Comparison of ENCODE assay signal across 30 cellular contexts in genomic region chr5:79122963-79123362, GRCh38. TPM values are rescaled to one million over a fixed set of nuclear protein-coding genes. Genes with fewer than 3 reads are reported as not detected.
DNase-seq lines count a peak whose midpoint lies in the region; ATAC-seq, FAIRE-seq and TF ChIP-seq lines count a peak whose summit lies in the region.
"Had no signal": no experiment of that assay in that cellular context is flagged by ENCODE, and none has a peak within 500 bp of the region (broad histone marks: within the 10 kb centered on the region; RNA-seq: fewer than 3 reads in every experiment).

No MANE protein-coding gene starts in this region.

- H3K27me3 ChIP-seq in right lobe of liver = no peaks in the 10 kb centered on the region
- no peaks in the 10 kb centered on the region for H3K27me3 ChIP-seq in HepG2 (ENCODE audit: control insufficient read depth in 1 of 2, insufficient read depth in 2 of 2, low read length in 2 of 2)
- H3K27me3 ChIP-seq: spleen, stomach, uterus had no signal

- TF ChIP-seq EP300 in HepG2 (IDR thresholded peaks at IDR 0.05; ENCODE audit: low read depth in 2 of 2, low read length in 2 of 2) (no peak), HepG2 (CRISPR knock-in tag; IDR thresholded peaks at IDR 0.05; ENCODE audit: borderline replicate concordance) (no peak)

- no peaks in the 10 kb centered on the region for H4K20me1 ChIP-seq in HepG2 (ENCODE audit: insufficient read depth, low read length)

- no peaks in the 10 kb centered on the region for H3K79me2 ChIP-seq in HepG2 (ENCODE audit: insufficient read depth, low read length)

- H3K4me3 Mint-ChIP-seq in central memory CD8-positive, alpha-beta T cell = no peak overlapping the region
- H3K4me3 Mint-ChIP-seq: activated T-cell treated with anti-CD3 and anti-CD28 coated beads, Interleukin-2, amount 50 U/mL, for 24 hours; naive B cell; T-helper 17 cell had no signal

- POLR2A ChIA-PET in HepG2 (lab: Yijun Ruan, JAX) = no interaction called here

- TF ChIP-seq RAD21 in HepG2 (CRISPR knock-in tag; IDR thresholded peaks at IDR 0.05) = no peak

- TF ChIP-seq POLR2A in right lobe of liver (IDR thresholded peaks at IDR 0.05) (no peak), HepG2 (IDR thresholded peaks at IDR 0.05; ENCODE audit: insufficient read depth in 1 of 2, low read depth in 2 of 2, low read length in 2 of 2) (no peak)

- peak overlapping the region; percentile 32 for H3K27ac Mint-ChIP-seq in central memory CD8-positive, alpha-beta T cell (ENCODE audit: low read depth)
- H3K27ac Mint-ChIP-seq: activated T-cell treated with anti-CD3 and anti-CD28 coated beads, Interleukin-2, amount 50 U/mL, for 24 hours; naive B cell; T-helper 17 cell had no signal

- H3K36me3 ChIP-seq in right lobe of liver = peaks cover 0 to 100% (median 22%) of the 10 kb centered on the region in 4 donors
- no peaks in the 10 kb centered on the region for H3K36me3 ChIP-seq in HepG2 (replicated peaks in 1 of 2; ENCODE audit: control insufficient read depth in 1 of 2, insufficient read depth in 2 of 2, low read length in 2 of 2)
- H3K36me3 ChIP-seq: spleen, uterus had no signal

- TF ChIP-seq CTCF in right lobe of liver (IDR thresholded peaks at IDR 0.05) (no peak), HepG2 (CRISPR knock-in tag; IDR thresholded peaks at IDR 0.05) (no peak)

- H3K4me1 Mint-ChIP-seq in central memory CD8-positive, alpha-beta T cell = no peaks in the 10 kb centered on the region
- H3K4me1 Mint-ChIP-seq: naive B cell, T-helper 17 cell had no signal

- no peak for FAIRE-seq in HepG2 (lab: Jason Lieb, UNC)

- H3K9me3 Mint-ChIP-seq in central memory CD8-positive, alpha-beta T cell = no peaks in the 10 kb centered on the region
- H3K9me3 Mint-ChIP-seq: activated T-cell treated with anti-CD3 and anti-CD28 coated beads, Interleukin-2, amount 50 U/mL, for 24 hours; naive B cell had no signal

- no peak overlapping the region for H3K9ac ChIP-seq in HepG2 (ENCODE audit: insufficient read depth, low read depth, low read length)

- in situ Hi-C loops in HepG2 (cut with HindIII; ENCODE audit: extremely low pct_ligation_motif_present, low pct_unique_long_range_greater_than_20kb) = no loop called here

- no peak overlapping the region for H3K27ac ChIP-seq in right lobe of liver
- no peak overlapping the region for H3K27ac ChIP-seq in HepG2 (ENCODE audit: extremely low read length, insufficient read depth, low read length)
- H3K27ac ChIP-seq: SK-N-MC, spleen, stomach, uterus had no signal

- H2AFZ ChIP-seq in HepG2 (ENCODE audit: low read length) = no peak overlapping the region

- no peaks in the 10 kb centered on the region for H3K36me3 Mint-ChIP-seq in central memory CD8-positive, alpha-beta T cell (ENCODE audit: insufficient read depth)
- H3K36me3 Mint-ChIP-seq: naive B cell had no signal

- ATAC-seq in right lobe of liver = peak in 3 of 4 donors; percentile 0 to 19 (median 15)
- no peak for ATAC-seq in HepG2
- no peak for ATAC-seq in central memory CD8-positive, alpha-beta T cell (replicated peaks; ENCODE audit: extremely low read depth, poor library complexity, severe bottlenecking)
- ATAC-seq in stimulated activated naive CD8-positive, alpha-beta T cell treated with anti-CD3 and anti-CD28 coated beads, Interleukin-15, Interleukin-2, amounts not matched to agents 100 U/mL and 50 U/mL, for 24 hours = no peak
- ATAC-seq: right cardiac atrium, T-helper 17 cell had no signal

- no peak overlapping the region for H3K4me2 ChIP-seq in HepG2 (ENCODE audit: low read depth, low read length)

- DNase-seq in right lobe of liver = no peak
- DNase-seq in HepG2 (ENCODE audit: low spot score) = no peak
- peak; percentile 51 for DNase-seq in NOMO-1 treated with DMSO at 0.1 percent for 48 hours (lab: John Stamatoyannopoulos, UW; ENCODE audit: unreplicated experiment)
- no peak for DNase-seq in central memory CD8-positive, alpha-beta T cell (ENCODE audit: low spot score in 2 of 2)
- no peak for DNase-seq in C1 segment of cervical spinal cord (lab: John Stamatoyannopoulos, UW)
- no peak for DNase-seq in stimulated activated CD4-positive, alpha-beta T cell treated with anti-CD3 and anti-CD28 coated beads, Interleukin-15, amount 100 ng/mL, for 24 hours
- DNase-seq in stimulated activated naive CD8-positive, alpha-beta T cell treated with anti-CD3 and anti-CD28 coated beads, Interleukin-15, Interleukin-2, amounts not matched to agents 100 U/mL and 50 U/mL, for 24 hours = no peak
- DNase-seq: activated naive CD4-positive, alpha-beta T cell; activated T-cell treated with anti-CD3 and anti-CD28 coated beads, Interleukin-2, amount 50 U/mL, for 24 hours; caudate nucleus; cortex of kidney; DMS79 treated with DMSO at 0.1 percent for 48 hours; effector memory CD4-positive, alpha-beta T cell; GDM1; glutamatergic neuron; HCEC 1CT; KG1; MM.1S; naive B cell; NCI-H187 treated with DMSO at 0.1 percent for 48 hours; NCI-H69; right cardiac atrium; RPMI8226; spleen; stimulated activated CD8-positive, alpha-beta memory T cell treated with anti-CD3 and anti-CD28 coated beads, Interleukin-4, amount 100 ng/mL, for 48 hours; stomach; T-helper 17 cell; uterus had no signal

- CTCF ChIA-PET in HepG2 (lab: Yijun Ruan, JAX; ENCODE audit: low intra/inter-chr PET ratio, low total read pairs) = no interaction called here

- peaks cover 14% of the 10 kb centered on the region for H3K27me3 Mint-ChIP-seq in central memory CD8-positive, alpha-beta T cell

- H3K4me3 ChIP-seq in right lobe of liver (no peak overlapping the region), HepG2 (replicated peaks in 1 of 3; ENCODE audit: insufficient read depth in 1 of 3, low read depth in 2 of 3, low read length in 3 of 3) (no peak overlapping the region)
- H3K4me3 ChIP-seq: SK-N-MC, spleen, stomach, uterus had no signal

- H3K9me3 ChIP-seq in right lobe of liver (no peaks in the 10 kb centered on the region), HepG2 (ENCODE audit: low read length) (no peaks in the 10 kb centered on the region)
- H3K9me3 ChIP-seq: spleen, stomach, uterus had no signal

- H3K4me1 ChIP-seq in right lobe of liver = peaks cover 0 to under 1% (median 0%) of the 10 kb centered on the region in 4 donors
- no peaks in the 10 kb centered on the region for H3K4me1 ChIP-seq in HepG2 (ENCODE audit: insufficient read depth, low read length)
- H3K4me1 ChIP-seq: spleen, stomach, uterus had no signal

- no TSS peak for BruUV-seq in HepG2 (replicated peaks; lab: Mats Ljungman, UMichigan)

- intact Hi-C loops in right lobe of liver (cut with DNase I) (no loop called here), HepG2 (cut with micrococcal nuclease; ENCODE audit: unreplicated experiment) (no loop called here)

RNA-seq across cellular contexts. Expression of gene BHMT, which starts 11.4 kb away (rescaled TPM):
- 100 to 1,000 TPM; 105 to 899 (median 225) TPM for total RNA-seq in right lobe of liver
- total RNA-seq in HepG2 (2016; rRNA removed; fragmentation: Illumina TruSeq; extraction: Trizol) = 6.4 and 10.9 TPM in 2 replicates
- 0.62 and 1.3 TPM in 2 replicates for total RNA-seq in HepG2 (2016; cell fraction: cytosol; rRNA removed; fragmentation: Illumina TruSeq; extraction: Trizol; ENCODE audit: low read depth)
- 7.5 and 9.6 TPM in 2 replicates for total RNA-seq in HepG2 (2016; cell fraction: insoluble cytoplasmic fraction; rRNA removed; fragmentation: Illumina TruSeq; extraction: Trizol)
- 1.8 and 2.3 TPM in 2 replicates for total RNA-seq in HepG2 (2016; cell fraction: membrane; rRNA removed; fragmentation: Illumina TruSeq; extraction: Trizol)
- 3.3 and 3.5 TPM in 2 replicates for total RNA-seq in HepG2 (2016; cell fraction: nucleus; rRNA removed; fragmentation: Illumina TruSeq; extraction: Trizol)
- polyA plus RNA-seq in HepG2 (2011; rRNA removed) = 0.40 and 0.63 TPM in 2 replicates
- polyA plus RNA-seq in HepG2 (2011; cell fraction: cytosol; rRNA removed) = 0.72 and 0.81 TPM in 2 replicates
- polyA plus RNA-seq in HepG2 (2011; cell fraction: nucleus; rRNA removed) = 1.0 and 1.3 TPM in 2 replicates
- polyA plus RNA-seq in HepG2 (2012) = 3.5 and 15.0 TPM in 2 replicates
- 0.29 and 0.47 TPM in 2 replicates for polyA plus RNA-seq in HepG2 (2016; cell fraction: cytosol; fragmentation: Illumina TruSeq; extraction: Trizol; ENCODE audit: low read depth)
- polyA plus RNA-seq in HepG2 (2016; cell fraction: insoluble cytoplasmic fraction; fragmentation: Illumina TruSeq; extraction: Trizol; ENCODE audit: low read depth) = 11.2 and 11.3 TPM in 2 replicates
- 1.3 and 1.5 TPM in 2 replicates for polyA plus RNA-seq in HepG2 (2016; cell fraction: membrane; fragmentation: Illumina TruSeq; extraction: Trizol; ENCODE audit: low read depth)
- polyA plus RNA-seq in HepG2 (2016; cell fraction: nucleus; fragmentation: Illumina TruSeq; extraction: Trizol; ENCODE audit: insufficient read depth, low read depth) = 4.6 and 5.3 TPM in 2 replicates
- polyA minus RNA-seq in HepG2 (2011; rRNA and poly(A)+ RNA removed; ENCODE audit: low replicate concordance) = 1.1 TPM in 1 of 2 replicates, not detected in the other
- 1.1 and 1.4 TPM in 2 replicates for polyA minus RNA-seq in HepG2 (2011; cell fraction: cytosol; rRNA and poly(A)+ RNA removed)
- polyA minus RNA-seq in HepG2 (2011; cell fraction: nucleus; rRNA and poly(A)+ RNA removed) = 1.3 and 3.9 TPM in 2 replicates
- total RNA-seq: spleen, T-helper 17 cell had no signal
- polyA plus RNA-seq: BJ, spleen had no signal

RNA-seq across cellular contexts. Expression of gene BHMT2, which starts 53.4 kb away (rescaled TPM):
- total RNA-seq in right lobe of liver (100 to 1,000 TPM; 206 to 392 (median 280) TPM), HepG2 (2016; rRNA removed; fragmentation: Illumina TruSeq; extraction: Trizol) (18.8 and 24.1 TPM in 2 replicates)
- total RNA-seq in HepG2 (2016; cell fraction: cytosol; rRNA removed; fragmentation: Illumina TruSeq; extraction: Trizol; ENCODE audit: low read depth) = 3.8 and 4.2 TPM in 2 replicates
- 20.1 and 22.9 TPM in 2 replicates for total RNA-seq in HepG2 (2016; cell fraction: insoluble cytoplasmic fraction; rRNA removed; fragmentation: Illumina TruSeq; extraction: Trizol)
- total RNA-seq in HepG2 (2016; cell fraction: membrane; rRNA removed; fragmentation: Illumina TruSeq; extraction: Trizol) = 9.9 and 10.6 TPM in 2 replicates
- total RNA-seq in HepG2 (2016; cell fraction: nucleus; rRNA removed; fragmentation: Illumina TruSeq; extraction: Trizol) = 12.4 and 16.0 TPM in 2 replicates
- polyA plus RNA-seq in HepG2 (2011; rRNA removed) = 11.4 and 13.8 TPM in 2 replicates
- 7.9 and 9.3 TPM in 2 replicates for polyA plus RNA-seq in HepG2 (2011; cell fraction: cytosol; rRNA removed)
- 9.9 and 17.2 TPM in 2 replicates for polyA plus RNA-seq in HepG2 (2011; cell fraction: nucleus; rRNA removed)
- 17.3 and 29.7 TPM in 2 replicates for polyA plus RNA-seq in HepG2 (2012)
- 4.8 and 5.9 TPM in 2 replicates for polyA plus RNA-seq in HepG2 (2016; cell fraction: cytosol; fragmentation: Illumina TruSeq; extraction: Trizol; ENCODE audit: low read depth)
- 24.9 and 32.3 TPM in 2 replicates for polyA plus RNA-seq in HepG2 (2016; cell fraction: insoluble cytoplasmic fraction; fragmentation: Illumina TruSeq; extraction: Trizol; ENCODE audit: low read depth)
- polyA plus RNA-seq in HepG2 (2016; cell fraction: membrane; fragmentation: Illumina TruSeq; extraction: Trizol; ENCODE audit: low read depth) = 7.8 and 10.1 TPM in 2 replicates
- polyA plus RNA-seq in HepG2 (2016; cell fraction: nucleus; fragmentation: Illumina TruSeq; extraction: Trizol; ENCODE audit: insufficient read depth, low read depth) = 41.7 and 45.7 TPM in 2 replicates
- 8.8 TPM in 1 of 2 replicates, not detected in the other for polyA minus RNA-seq in HepG2 (2011; rRNA and poly(A)+ RNA removed; ENCODE audit: low replicate concordance)
- polyA minus RNA-seq in HepG2 (2011; cell fraction: cytosol; rRNA and poly(A)+ RNA removed) = 3.7 and 5.3 TPM in 2 replicates
- polyA minus RNA-seq in HepG2 (2011; cell fraction: nucleus; rRNA and poly(A)+ RNA removed) = 18.4 and 18.5 TPM in 2 replicates
- total RNA-seq: T-helper 17 cell had no signal

RNA-seq across cellular contexts. Expression of gene DMGDH, which starts 53.5 kb away (rescaled TPM):
- total RNA-seq in right lobe of liver (100 to 1,000 TPM in 2 of 6 experiments, 10 to 100 TPM in 4; 55.7 to 128 (median 83.5) TPM), HepG2 (2016; rRNA removed; fragmentation: Illumina TruSeq; extraction: Trizol) (4.6 and 7.9 TPM in 2 replicates)
- 2.6 and 5.4 TPM in 2 replicates for total RNA-seq in HepG2 (2016; cell fraction: cytosol; rRNA removed; fragmentation: Illumina TruSeq; extraction: Trizol; ENCODE audit: low read depth)
- total RNA-seq in HepG2 (2016; cell fraction: insoluble cytoplasmic fraction; rRNA removed; fragmentation: Illumina TruSeq; extraction: Trizol) = 4.1 and 7.2 TPM in 2 replicates
- total RNA-seq in HepG2 (2016; cell fraction: membrane; rRNA removed; fragmentation: Illumina TruSeq; extraction: Trizol) = 6.9 and 7.7 TPM in 2 replicates
- 5.3 and 6.5 TPM in 2 replicates for total RNA-seq in HepG2 (2016; cell fraction: nucleus; rRNA removed; fragmentation: Illumina TruSeq; extraction: Trizol)
- 3.2 and 3.6 TPM in 2 replicates for polyA plus RNA-seq in HepG2 (2011; rRNA removed)
- 2.2 and 3.7 TPM in 2 replicates for polyA plus RNA-seq in HepG2 (2011; cell fraction: cytosol; rRNA removed)
- polyA plus RNA-seq in HepG2 (2011; cell fraction: nucleus; rRNA removed) = 1.9 and 2.6 TPM in 2 replicates
- 3.9 and 8.5 TPM in 2 replicates for polyA plus RNA-seq in HepG2 (2012)
- 1.9 and 2.1 TPM in 2 replicates for polyA plus RNA-seq in HepG2 (2016; cell fraction: cytosol; fragmentation: Illumina TruSeq; extraction: Trizol; ENCODE audit: low read depth)
- 3.3 and 4.2 TPM in 2 replicates for polyA plus RNA-seq in HepG2 (2016; cell fraction: insoluble cytoplasmic fraction; fragmentation: Illumina TruSeq; extraction: Trizol; ENCODE audit: low read depth)
- 3.1 and 5.1 TPM in 2 replicates for polyA plus RNA-seq in HepG2 (2016; cell fraction: membrane; fragmentation: Illumina TruSeq; extraction: Trizol; ENCODE audit: low read depth)
- 3.9 and 4.6 TPM in 2 replicates for polyA plus RNA-seq in HepG2 (2016; cell fraction: nucleus; fragmentation: Illumina TruSeq; extraction: Trizol; ENCODE audit: insufficient read depth, low read depth)
- polyA minus RNA-seq in HepG2 (2011; rRNA and poly(A)+ RNA removed; ENCODE audit: low replicate concordance) = 0.35 and 2.7 TPM in 2 replicates
- polyA minus RNA-seq in HepG2 (2011; cell fraction: cytosol; rRNA and poly(A)+ RNA removed) = 2.3 and 3.3 TPM in 2 replicates
- polyA minus RNA-seq in HepG2 (2011; cell fraction: nucleus; rRNA and poly(A)+ RNA removed) = 6.1 and 8.1 TPM in 2 replicates

Comparison
In these comparisons a context has a peak if more than half of its experiments do, and no peak if none do; other contexts are left out.
1. ATAC-seq: peak in right lobe of liver (3 of 4); none in HepG2 (single experiment), central memory CD8-positive, alpha-beta T cell (single experiment) and stimulated activated naive CD8-positive, alpha-beta T cell treated with anti-CD3 and anti-CD28 coated beads, Interleukin-15, Interleukin-2, amounts not matched to agents 100 U/mL and 50 U/mL, for 24 hours (single experiment).
2. RNA of gene BHMT, which starts 11.4 kb away (total RNA-seq): 105 to 899 TPM in right lobe of liver; 0.62 to 10.9 TPM in HepG2; every median in the first group is over 4 times any median in the second.
3. RNA of gene BHMT2, which starts 53.4 kb away (total RNA-seq): 206 to 392 TPM in right lobe of liver; 3.8 to 24.1 TPM in HepG2; every median in the first group is over 4 times any median in the second.